In genomic region chr12:132356686-132357622, GRCh38 we compare ENCODE assay signal across 9 cellular contexts. TPM values are rescaled to one million over a fixed set of nuclear protein-coding genes. Genes with fewer than 3 reads are reported as not detected.
A peak's percentile ranks its signal among the peaks of the same experiment; 100 is the strongest.
DNase-seq lines count a peak whose midpoint lies in the region; ATAC-seq and TF ChIP-seq lines count a peak whose summit lies in the region.
"Had no signal": no experiment of that assay in that cellular context is flagged by ENCODE, and none has a peak within 500 bp of the region (broad histone marks: within the 10 kb centered on the region; RNA-seq: fewer than 3 reads in every experiment).

No MANE protein-coding gene starts in this region.

- peak overlapping the region; percentile 36; the same call in 1 of the 2 replicates for H3K9ac ChIP-seq in BLaER1

- intact Hi-C loops in MCF 10A (cut with micrococcal nuclease) (loop anchor here (10.0 kb wide), 1 partner anchor 72 kb away; no protein-coding TSS in a partner anchor), left lung (cut with DNase I) (no loop called here)

- no peak overlapping the region for H3K27ac ChIP-seq in BLaER1
- H3K27ac ChIP-seq in left lung = no peak overlapping the region

- CTCF ChIA-PET in MCF 10A (lab: Yijun Ruan, JAX) = interaction anchor here (0.6 kb wide), 1 partner anchor 378 kb away, joined by 3 read pairs; no protein-coding TSS in a partner anchor
- CTCF ChIA-PET in activated CD4-positive, alpha-beta memory T cell treated with anti-CD3 and anti-CD28 coated beads, Interleukin-2, amount 10 ng/mL, durations not matched to agents 7 days and 5 days (lab: Charles Lee) = no interaction called here

- DNase-seq in Kasumi-1 (lab: John Stamatoyannopoulos, UW) (peak; percentile 91), MCF 10A (ENCODE audit: unreplicated experiment) (peak; percentile 79), left lung (peak in 1 of 2 donors; percentile 61), NCI-H146 treated with DMSO at 0.1 percent for 48 hours (lab: John Stamatoyannopoulos, UW; ENCODE audit: unreplicated experiment) (no peak), DMS153 treated with DMSO at 0.1 percent for 48 hours (lab: John Stamatoyannopoulos, UW; ENCODE audit: unreplicated experiment) (no peak)
- no peak for DNase-seq in activated CD4-positive, alpha-beta memory T cell treated with anti-CD3 and anti-CD28 coated beads, Interleukin-2, amount 10 ng/mL, durations not matched to agents 7 days and 5 days

- H3K4me3 Mint-ChIP-seq in MCF 10A (ENCODE audit: unreplicated experiment) = no peak overlapping the region
- no peak overlapping the region for H3K4me3 Mint-ChIP-seq in activated CD4-positive, alpha-beta memory T cell treated with anti-CD3 and anti-CD28 coated beads, Interleukin-2, amount 10 ng/mL, durations not matched to agents 7 days and 5 days

- H3K27me3 ChIP-seq in BLaER1 = peaks cover 30% of the 10 kb centered on the region
- H3K27me3 ChIP-seq in left lung = peaks cover 0 to 50% of the 10 kb centered on the region in 2 donors

- H3K9me3 ChIP-seq in BLaER1 (peaks cover 7% of the 10 kb centered on the region; the same call in 1 of the 2 replicates), left lung (peaks cover 0 to 6% of the 10 kb centered on the region in 2 donors)

- H3K4me1 ChIP-seq in BLaER1 (peaks cover 81% of the 10 kb centered on the region), left lung (no peaks in the 10 kb centered on the region)

- no peak overlapping the region for H3K27ac Mint-ChIP-seq in MCF 10A (ENCODE audit: low read depth, unreplicated experiment)
- H3K27ac Mint-ChIP-seq in activated CD4-positive, alpha-beta memory T cell treated with anti-CD3 and anti-CD28 coated beads, Interleukin-2, amount 10 ng/mL, durations not matched to agents 7 days and 5 days = no peak overlapping the region

- POLR2A ChIA-PET in MCF 10A (lab: Yijun Ruan, JAX) = interaction anchor here (1.0 to 1.1 kb wide), 2 partner anchors 25 to 29 kb away, joined by 3 to 5 read pairs; no protein-coding TSS in a partner anchor
- POLR2A ChIA-PET in activated CD4-positive, alpha-beta memory T cell treated with anti-CD3 and anti-CD28 coated beads, Interleukin-2, amount 10 ng/mL, durations not matched to agents 7 days and 5 days (lab: Charles Lee) = no interaction called here

- peaks cover 5% of the 10 kb centered on the region for H3K4me1 Mint-ChIP-seq in MCF 10A (ENCODE audit: insufficient read depth, unreplicated experiment)
- no peaks in the 10 kb centered on the region for H3K4me1 Mint-ChIP-seq in activated CD4-positive, alpha-beta memory T cell treated with anti-CD3 and anti-CD28 coated beads, Interleukin-2, amount 10 ng/mL, durations not matched to agents 7 days and 5 days

- TF ChIP-seq CTCF in MCF 10A (IDR thresholded peaks at IDR 0.05; ENCODE audit: unreplicated experiment) = no peak
- TF ChIP-seq CTCF in left lung (IDR thresholded peaks at IDR 0.05) = no peak

- H3K4me2 ChIP-seq in BLaER1 = peak overlapping the region; percentile 92

- H3K36me3 Mint-ChIP-seq in MCF 10A (ENCODE audit: insufficient read depth, unreplicated experiment) = no peaks in the 10 kb centered on the region
- peaks cover 3% of the 10 kb centered on the region for H3K36me3 Mint-ChIP-seq in activated CD4-positive, alpha-beta memory T cell treated with anti-CD3 and anti-CD28 coated beads, Interleukin-2, amount 10 ng/mL, durations not matched to agents 7 days and 5 days (ENCODE audit: low read depth)

- ATAC-seq in left lung (peak; percentile 74), HG03520 (IDR thresholded peaks at IDR 0.05; ENCODE audit: unreplicated experiment) (no peak)

- no TSS peak for BruUV-seq in MCF 10A (replicated peaks; lab: Mats Ljungman, UMichigan)

- H3K4me3 ChIP-seq in BLaER1 (no peak overlapping the region), left lung (no peak overlapping the region)

- no peaks in the 10 kb centered on the region for H3K27me3 Mint-ChIP-seq in MCF 10A (ENCODE audit: insufficient read depth, unreplicated experiment)
- no peaks in the 10 kb centered on the region for H3K27me3 Mint-ChIP-seq in activated CD4-positive, alpha-beta memory T cell treated with anti-CD3 and anti-CD28 coated beads, Interleukin-2, amount 10 ng/mL, durations not matched to agents 7 days and 5 days

- no peaks in the 10 kb centered on the region for H4K20me1 ChIP-seq in BLaER1

- H3K9me3 Mint-ChIP-seq in MCF 10A (ENCODE audit: unreplicated experiment) = no peaks in the 10 kb centered on the region
- H3K9me3 Mint-ChIP-seq in activated CD4-positive, alpha-beta memory T cell treated with anti-CD3 and anti-CD28 coated beads, Interleukin-2, amount 10 ng/mL, durations not matched to agents 7 days and 5 days = peaks cover 4% of the 10 kb centered on the region

- H3K36me3 ChIP-seq in BLaER1 (no peaks in the 10 kb centered on the region), left lung (no peaks in the 10 kb centered on the region)

RNA-seq across cellular contexts. Expression of gene GALNT9, which starts 27.6 kb away (rescaled TPM):
- total RNA-seq in MCF 10A (2022) = 3.2 and 4.4 TPM in 2 replicates
- under 1 TPM in 1 of 2 donors, not detected in 1; 0.17 TPM for total RNA-seq in left lung
- total RNA-seq in activated CD4-positive, alpha-beta memory T cell treated with anti-CD3 and anti-CD28 coated beads, Interleukin-2, amount 10 ng/mL, durations not matched to agents 7 days and 5 days = not detected
- total RNA-seq: T-helper 1 cell treated with Interleukin-12 subunit alpha and Interleukin-12 subunit beta and Interleukin-4 antibody, amounts not matched to agents 30 ng/mL and 1 ng/mL, for 36 hours had no signal

Comparison
In these comparisons a context has a peak if more than half of its experiments do, and no peak if none do; other contexts are left out.
1. DNase-seq: peak in Kasumi-1 (2 of 2) and MCF 10A (single experiment); none in NCI-H146 treated with DMSO at 0.1 percent for 48 hours (single experiment), DMS153 treated with DMSO at 0.1 percent for 48 hours (single experiment) and activated CD4-positive, alpha-beta memory T cell treated with anti-CD3 and anti-CD28 coated beads, Interleukin-2, amount 10 ng/mL, durations not matched to agents 7 days and 5 days (single experiment).